Comparison of ENCODE assay signal across 11 cellular contexts in the genomic region with DNA sequence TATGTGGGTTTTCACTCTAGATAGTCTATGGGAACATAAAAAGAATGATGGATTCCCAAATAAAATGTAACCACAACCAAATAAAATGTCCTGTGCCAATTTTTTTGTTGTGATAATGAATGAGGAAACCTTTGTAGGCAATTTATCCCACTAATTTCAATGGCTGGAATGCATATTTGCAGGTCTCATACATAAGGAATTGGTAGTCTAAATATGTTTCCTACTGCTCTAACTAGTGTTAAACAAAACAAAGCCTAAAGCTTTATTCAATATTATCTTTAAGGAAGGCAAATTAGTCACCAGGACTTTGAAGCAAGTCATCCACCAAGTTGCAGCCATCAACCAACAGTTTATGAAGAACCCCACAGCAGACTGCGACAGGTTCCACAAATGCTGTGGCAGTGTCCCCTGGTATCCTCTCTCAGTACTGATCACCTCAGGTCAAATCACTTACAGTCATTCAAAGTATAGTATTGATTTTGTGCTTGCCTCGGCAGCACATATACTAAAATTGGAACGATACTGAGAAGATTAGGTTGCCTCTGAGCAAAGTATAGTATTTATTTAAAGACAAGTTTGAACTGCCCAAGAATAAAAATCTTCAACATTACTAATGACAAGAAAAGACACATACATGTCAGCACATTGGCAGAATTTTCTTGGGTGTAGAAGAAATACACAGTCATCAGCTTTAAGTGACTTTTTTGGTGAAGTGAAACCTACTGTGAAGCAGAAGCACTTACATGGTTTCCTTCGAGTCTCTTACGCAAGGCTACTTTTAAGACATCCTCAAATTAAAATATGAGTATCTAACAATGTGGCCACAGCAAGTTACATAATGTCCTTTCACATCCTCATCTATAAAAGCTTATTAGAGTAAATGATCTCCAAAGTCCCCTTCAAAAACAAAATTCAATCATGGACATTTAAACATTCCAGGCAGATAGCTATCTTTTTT.
DNase-seq lines count a peak whose midpoint lies in the region; ATAC-seq and TF ChIP-seq lines count a peak whose summit lies in the region.
"Had no signal": no experiment of that assay in that cellular context is flagged by ENCODE, and none has a peak within 500 bp of the region (broad histone marks: within the 10 kb centered on the region; RNA-seq: fewer than 3 reads in every experiment).

No MANE protein-coding gene starts in this region.

- intact Hi-C loops in sciatic nerve (cut with DNase I): no loop called here
- intact Hi-C loops in ascending aorta (cut with DNase I): no loop called here

- H3K36me3 ChIP-seq in OCI-LY3 (replicated peaks; ENCODE audit: low read depth, low read length) (peaks cover under 1% of the 10 kb centered on the region), ascending aorta (no peaks in the 10 kb centered on the region)

- H4K20me1 ChIP-seq in OCI-LY3 (ENCODE audit: insufficient read depth, low read length): no peaks in the 10 kb centered on the region

- peak overlapping the region; percentile 72 for H3K9ac ChIP-seq in OCI-LY3 (ENCODE audit: low read length)

- H3K27ac ChIP-seq in OCI-LY3 (ENCODE audit: low read length) (peak overlapping the region; percentile 93), ascending aorta (no peak overlapping the region)

- H3K4me3 ChIP-seq in OCI-LY3 (ENCODE audit: low read length): peak overlapping the region; percentile 46
- no peak overlapping the region for H3K4me3 ChIP-seq in ascending aorta
- H3K4me3 ChIP-seq: smooth muscle cell had no signal

- H2AFZ ChIP-seq in OCI-LY3 (ENCODE audit: low read depth, low read length): no peak overlapping the region

- peaks cover 6% of the 10 kb centered on the region; the same call in 1 of the 2 replicates for H3K79me2 ChIP-seq in OCI-LY3 (ENCODE audit: low read length)

- DNase-seq in sciatic nerve (ENCODE audit: low spot score) (no peak), SHP77 (lab: John Stamatoyannopoulos, UW) (no peak), NCI-H2107 treated with DMSO at 0.1 percent for 48 hours (lab: John Stamatoyannopoulos, UW; ENCODE audit: unreplicated experiment) (no peak), ascending aorta (ENCODE audit: low spot score in 2 of 2) (no peak), DMS 273 (lab: John Stamatoyannopoulos, UW; ENCODE audit: unreplicated experiment) (no peak)
- DNase-seq: activated gamma-delta T cell treated with Interleukin-2 at 50 U/mL for 16 hours, foreskin melanocyte had no signal

- ATAC-seq in GM18870 (IDR thresholded peaks at IDR 0.05; ENCODE audit: unreplicated experiment) (peak; percentile 60), HG02759 (IDR thresholded peaks at IDR 0.05; ENCODE audit: unreplicated experiment) (peak; percentile 69), sciatic nerve (peak; percentile 59)

- no peak for TF ChIP-seq CTCF in OCI-LY3 (IDR thresholded peaks at IDR 0.05; ENCODE audit: low read depth, low read length)
- TF ChIP-seq CTCF in ascending aorta (IDR thresholded peaks at IDR 0.05): no peak

- H3K9me3 ChIP-seq in OCI-LY3 (ENCODE audit: insufficient read depth, low read length) (no peaks in the 10 kb centered on the region), ascending aorta (no peaks in the 10 kb centered on the region)

- H3K27me3 ChIP-seq in OCI-LY3 (ENCODE audit: low read depth, low read length): no peaks in the 10 kb centered on the region
- H3K27me3 ChIP-seq in ascending aorta: no peaks in the 10 kb centered on the region

- peak overlapping the region; percentile 78 for H3K4me2 ChIP-seq in OCI-LY3 (ENCODE audit: low read length)
- H3K4me2 ChIP-seq: smooth muscle cell had no signal

- H3K4me1 ChIP-seq in OCI-LY3 (ENCODE audit: low read length) (peaks cover 59% of the 10 kb centered on the region), ascending aorta (peaks cover 7 to 36% of the 10 kb centered on the region in 2 donors)
